ENCODE assay signal across 11 cellular contexts in genomic region chr16:4346205-4346781, GRCh38. TPM values are rescaled to one million over a fixed set of nuclear protein-coding genes. Genes with fewer than 3 reads are reported as not detected.
DNase-seq lines count a peak whose midpoint lies in the region; ATAC-seq and TF ChIP-seq lines count a peak whose summit lies in the region.
"Had no signal": no experiment of that assay in that cellular context is flagged by ENCODE, and none has a peak within 500 bp of the region (broad histone marks: within the 10 kb centered on the region; RNA-seq: fewer than 3 reads in every experiment).

No MANE protein-coding gene starts in this region.

- H2AFZ ChIP-seq in OCI-LY7 (ENCODE audit: low read length) (no peak overlapping the region), SK-N-SH (ENCODE audit: low read depth) (no peak overlapping the region)

- peaks cover 5% of the 10 kb centered on the region for H4K20me1 ChIP-seq in OCI-LY7 (ENCODE audit: insufficient read depth, low read length)
- H4K20me1 ChIP-seq in SK-N-SH (ENCODE audit: insufficient read depth): peaks cover 43% of the 10 kb centered on the region

- H3K27ac Mint-ChIP-seq in naive thymus-derived CD8-positive, alpha-beta T cell: peak overlapping the region in 7 of 10 donors; percentile 13 to 72 (median 19)

- DNase-seq in NCI-H2107 treated with DMSO at 0.1 percent for 48 hours (lab: John Stamatoyannopoulos, UW; ENCODE audit: unreplicated experiment) (peak; percentile 55), NCI-H2107 (lab: John Stamatoyannopoulos, UW) (no peak), DMS153 (lab: John Stamatoyannopoulos, UW) (peak; percentile 62), OCI-LY7 (ENCODE audit: low spot score) (no peak), NCI-H226 (no peak), WERI-Rb-1 (no peak), SK-N-SH (no peak)
- DNase-seq in naive thymus-derived CD8-positive, alpha-beta T cell: no peak
- DNase-seq: H7, kidney glomerular epithelial cell had no signal

- H3K9me3 Mint-ChIP-seq in naive thymus-derived CD8-positive, alpha-beta T cell: no peaks in the 10 kb centered on the region

- H3K4me1 ChIP-seq in OCI-LY7 (ENCODE audit: insufficient read depth, low read length, poor library complexity, severe bottlenecking) (peaks cover 9% of the 10 kb centered on the region), SK-N-SH (ENCODE audit: control insufficient read depth in 1 of 2, insufficient read depth in 2 of 2, low read depth in 1 of 2, low read length in 1 of 2) (peaks cover 0 to 3% of the 10 kb centered on the region in 2 experiments; a peak in 1 of 4 replicates)

- TF ChIP-seq CTCF in OCI-LY7 (conservative IDR thresholded peaks at IDR 0.05; ENCODE audit: low read length) (no peak), WERI-Rb-1 (IDR thresholded peaks at IDR 0.05; ENCODE audit: low read depth, low read length) (no peak), SK-N-SH (IDR thresholded peaks at IDR 0.05) (no peak)

- peaks cover 60% of the 10 kb centered on the region for H3K79me2 ChIP-seq in OCI-LY7 (ENCODE audit: insufficient read depth, low read depth, low read length)
- peaks cover 85% of the 10 kb centered on the region for H3K79me2 ChIP-seq in SK-N-SH (ENCODE audit: insufficient read depth)

- no peak for ATAC-seq in naive thymus-derived CD8-positive, alpha-beta T cell

- no peak for TF ChIP-seq EP300 in SK-N-SH (IDR thresholded peaks at IDR 0.05; ENCODE audit: borderline replicate concordance in 1 of 2, low read depth in 1 of 2, low read length in 1 of 2)

- H3K4me3 ChIP-seq in OCI-LY7 (ENCODE audit: low read depth, low read length, poor library complexity, severe bottlenecking) (no peak overlapping the region), WERI-Rb-1 (ENCODE audit: low read depth, low read length) (no peak overlapping the region), SK-N-SH (ENCODE audit: low read depth in 2 of 2, low read length in 1 of 2) (no peak overlapping the region)
- H3K4me3 ChIP-seq: tibial nerve had no signal

- intact Hi-C loops in OCI-LY7 (cut with micrococcal nuclease; ENCODE audit: unreplicated experiment): no loop called here

- H3K36me3 ChIP-seq in OCI-LY7 (ENCODE audit: insufficient read depth, low read length) (peaks cover 57% of the 10 kb centered on the region), WERI-Rb-1 (peaks cover 14% of the 10 kb centered on the region), SK-N-SH (replicated peaks in 1 of 2; ENCODE audit: control insufficient read depth in 1 of 2, insufficient read depth in 2 of 2, low read length in 1 of 2) (peaks cover 0 to under 1% of the 10 kb centered on the region in 2 experiments)

- TSS peak; percentile 37 for BruUV-seq in OCI-LY7 (replicated peaks; lab: Mats Ljungman, UMichigan)

- H3K9me2 ChIP-seq in OCI-LY7 (ENCODE audit: insufficient read depth, low read length) (no peaks in the 10 kb centered on the region), SK-N-SH (no peaks in the 10 kb centered on the region)

- WGBS in SK-N-SH (ENCODE audit: low lambda C conversion rate): 93% methylated on average over 5 of the region's 5 CpGs

- H3K4me1 Mint-ChIP-seq in naive thymus-derived CD8-positive, alpha-beta T cell: peaks cover 11 to 62% (median 34%) of the 10 kb centered on the region in 4 donors

- peaks cover 0 to 2% (median 0%) of the 10 kb centered on the region in 3 donors for H3K36me3 Mint-ChIP-seq in naive thymus-derived CD8-positive, alpha-beta T cell

- CTCF ChIA-PET in OCI-LY7 (lab: Charles Lee; ENCODE audit: unreplicated experiment) (no interaction called here), SK-N-SH (lab: Yijun Ruan, JAX) (interaction anchor here (1.0 to 13.0 kb wide), 5 partner anchors 10 to 57 kb away, joined by 3 to 205 read pairs (median 6); no protein-coding TSS in a partner anchor)

- H3K27ac ChIP-seq in OCI-LY7 (ENCODE audit: low read depth, low read length, poor library complexity, severe bottlenecking) (no peak overlapping the region), WERI-Rb-1 (no peak overlapping the region), SK-N-SH (ENCODE audit: low read depth in 2 of 2, low read length in 1 of 2) (no peak overlapping the region)

- peaks cover 0 to 1% (median 0%) of the 10 kb centered on the region in 5 donors for H3K27me3 Mint-ChIP-seq in naive thymus-derived CD8-positive, alpha-beta T cell

- no peak for TF ChIP-seq RAD21 in SK-N-SH (IDR thresholded peaks at IDR 0.05; ENCODE audit: low read length)

- no peak overlapping the region for H3K9ac ChIP-seq in SK-N-SH

- H3K9me3 ChIP-seq in OCI-LY7 (ENCODE audit: low read length) (no peaks in the 10 kb centered on the region), WERI-Rb-1 (ENCODE audit: severe bottlenecking) (no peaks in the 10 kb centered on the region), SK-N-SH (no peaks in the 10 kb centered on the region)
- H3K9me3 ChIP-seq: tibial nerve had no signal

- H3K4me3 Mint-ChIP-seq in naive thymus-derived CD8-positive, alpha-beta T cell: peak overlapping the region in 1 of 10 donors; percentile 4

- no peaks in the 10 kb centered on the region for H3F3A ChIP-seq in SK-N-SH (replicated peaks; ENCODE audit: insufficient read depth)

- no peaks in the 10 kb centered on the region for H3K27me3 ChIP-seq in WERI-Rb-1 (ENCODE audit: insufficient read depth, low read depth, severe bottlenecking)
- no peaks in the 10 kb centered on the region for H3K27me3 ChIP-seq in SK-N-SH (ENCODE audit: insufficient read depth)
- H3K27me3 ChIP-seq: tibial nerve had no signal

- H3K4me2 ChIP-seq in OCI-LY7 (ENCODE audit: low read length) (no peak overlapping the region), SK-N-SH (no peak overlapping the region)

- POLR2A ChIA-PET in OCI-LY7 (lab: Charles Lee) (no interaction called here), SK-N-SH (lab: Yijun Ruan, JAX) (no interaction called here)
- POLR2A ChIA-PET in naive thymus-derived CD8-positive, alpha-beta T cell (lab: Charles Lee): interaction anchor here (0.6 to 1.2 kb wide), 2 partner anchors 33 to 108 kb away, joined by 3 to 4 read pairs; no protein-coding TSS in a partner anchor

TF ChIP-seq in SK-N-SH, 30 proteins besides CTCF, POLR2A, EP300 and RAD21:
- TF ChIP-seq, protein P1, sequence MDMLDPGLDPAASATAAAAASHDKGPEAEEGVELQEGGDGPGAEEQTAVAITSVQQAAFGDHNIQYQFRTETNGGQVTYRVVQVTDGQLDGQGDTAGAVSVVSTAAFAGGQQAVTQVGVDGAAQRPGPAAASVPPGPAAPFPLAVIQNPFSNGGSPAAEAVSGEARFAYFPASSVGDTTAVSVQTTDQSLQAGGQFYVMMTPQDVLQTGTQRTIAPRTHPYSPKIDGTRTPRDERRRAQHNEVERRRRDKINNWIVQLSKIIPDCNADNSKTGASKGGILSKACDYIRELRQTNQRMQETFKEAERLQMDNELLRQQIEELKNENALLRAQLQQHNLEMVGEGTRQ (IDR thresholded peaks at IDR 0.05; ENCODE audit: borderline replicate concordance, low read depth, low read length): no peak
- no peak for TF ChIP-seq SMC3 (IDR thresholded peaks at IDR 0.05; ENCODE audit: low read depth, low read length)

RNA-seq across cellular contexts. Expression of gene PAM16, which starts 4.8 kb away (rescaled TPM):
- total RNA-seq in OCI-LY7 (2014; rRNA removed; shearing (Covaris generic)): 80.6 and 92.1 TPM in 2 replicates
- total RNA-seq in OCI-LY7 (2022): 77.4 and 82.4 TPM in 2 replicates
- total RNA-seq in naive thymus-derived CD8-positive, alpha-beta T cell: 10 to 100 TPM; 40.9 to 46.1 TPM
- 10 to 100 TPM; 33.6 to 44.4 (median 39.3) TPM for polyA plus RNA-seq in naive thymus-derived CD8-positive, alpha-beta T cell
- 96.3 and 96.4 TPM in 2 replicates for polyA plus RNA-seq in SK-N-SH (2012; rRNA removed)
- 52.4 and 75.8 TPM in 2 replicates for polyA plus RNA-seq in SK-N-SH (2012; cell fraction: cytosol; rRNA removed)
- 95.5 and 121 TPM in 2 replicates for polyA plus RNA-seq in SK-N-SH (2012; cell fraction: nucleus; rRNA removed)

RNA-seq across cellular contexts. Expression of gene VASN, which starts 25.4 kb away (rescaled TPM):
- total RNA-seq in OCI-LY7 (2014; rRNA removed; shearing (Covaris generic)): not detected in 2 replicates
- not detected in 2 replicates for total RNA-seq in OCI-LY7 (2022)
- total RNA-seq in naive thymus-derived CD8-positive, alpha-beta T cell: under 1 TPM; 0.30 to 0.34 TPM
- under 1 TPM in 1 of 3 donors, not detected in 2; 0.12 TPM for polyA plus RNA-seq in naive thymus-derived CD8-positive, alpha-beta T cell
- polyA plus RNA-seq in SK-N-SH (2012; rRNA removed): 11.4 and 37.4 TPM in 2 replicates
- polyA plus RNA-seq in SK-N-SH (2012; cell fraction: cytosol; rRNA removed): 14.5 and 28.9 TPM in 2 replicates
- 42.9 and 52.9 TPM in 2 replicates for polyA plus RNA-seq in SK-N-SH (2012; cell fraction: nucleus; rRNA removed)

RNA-seq across cellular contexts. Expression of gene GLIS2, which starts 30.4 kb away (rescaled TPM):
- total RNA-seq in OCI-LY7 (2014; rRNA removed; shearing (Covaris generic)): not detected in 2 replicates
- 0.08 TPM in 1 of 2 replicates, not detected in the other for total RNA-seq in OCI-LY7 (2022)
- under 1 TPM in 1 of 2 experiments, not detected in 1; 0.10 TPM for total RNA-seq in naive thymus-derived CD8-positive, alpha-beta T cell
- polyA plus RNA-seq in naive thymus-derived CD8-positive, alpha-beta T cell: not detected
- 3.3 and 6.5 TPM in 2 replicates for polyA plus RNA-seq in SK-N-SH (2012; rRNA removed)
- polyA plus RNA-seq in SK-N-SH (2012; cell fraction: cytosol; rRNA removed): 3.5 and 5.8 TPM in 2 replicates
- polyA plus RNA-seq in SK-N-SH (2012; cell fraction: nucleus; rRNA removed): 18.3 and 22.6 TPM in 2 replicates

Comparison
In these comparisons a context has a peak if more than half of its experiments do, and no peak if none do; other contexts are left out.
1. DNase-seq: peak in NCI-H2107 treated with DMSO at 0.1 percent for 48 hours (single experiment) and DMS153 (single experiment); none in NCI-H2107 (single experiment), OCI-LY7 (single experiment), naive thymus-derived CD8-positive, alpha-beta T cell (0 of 10), NCI-H226 (single experiment), WERI-Rb-1 (single experiment) and SK-N-SH (single experiment).